ENCODE assay signal across 17 cellular contexts in genomic region chr22:40123387-40123786, GRCh38. TPM values are rescaled to one million over a fixed set of nuclear protein-coding genes. Genes with fewer than 3 reads are reported as not detected.
DNase-seq lines count a peak whose midpoint lies in the region; ATAC-seq and TF ChIP-seq lines count a peak whose summit lies in the region.
"Had no signal": no experiment of that assay in that cellular context is flagged by ENCODE, and none has a peak within 500 bp of the region (broad histone marks: within the 10 kb centered on the region; RNA-seq: fewer than 3 reads in every experiment).

No MANE protein-coding gene starts in this region.

- POLR2A ChIA-PET in A673 (lab: Charles Lee; ENCODE audit: low non-redundant PET): no interaction called here
- POLR2A ChIA-PET in CD8-positive, alpha-beta memory T cell (lab: Charles Lee): no interaction called here

- CTCF ChIA-PET in A673 (lab: Charles Lee): no interaction called here
- CTCF ChIA-PET in CD8-positive, alpha-beta memory T cell (lab: Charles Lee): interaction anchor here (0.7 to 1.4 kb wide), 3 partner anchors 18 to 590 kb away, joined by 3 read pairs; no protein-coding TSS in a partner anchor

- H3K27ac Mint-ChIP-seq in CD8-positive, alpha-beta memory T cell: peak overlapping the region in 5 of 8 donors; percentile 1 to 88 (median 24)

- TF ChIP-seq CTCF in A673 (conservative IDR thresholded peaks at IDR 0.05; ENCODE audit: low read depth, low read length) (no peak), cardiac fibroblast (IDR thresholded peaks at IDR 0.05; ENCODE audit: low read depth, low read length) (no peak)

- no peaks in the 10 kb centered on the region for H3K27me3 Mint-ChIP-seq in CD8-positive, alpha-beta memory T cell

- no peak for TF ChIP-seq POLR2A in erythroblast (IDR thresholded peaks at IDR 0.05; ENCODE audit: low read length)

- intact Hi-C loops in A673 (cut with micrococcal nuclease; ENCODE audit: unreplicated experiment): no loop called here

- H3K9me3 Mint-ChIP-seq in CD8-positive, alpha-beta memory T cell: no peaks in the 10 kb centered on the region

- H3K4me3 ChIP-seq in A673 (ENCODE audit: low read depth, low read length, poor library complexity, severe bottlenecking) (no peak overlapping the region), cardiac fibroblast (replicated peaks in 1 of 2; ENCODE audit: low read depth in 2 of 2, low read length in 2 of 2) (no peak overlapping the region), SJCRH30 (no peak overlapping the region)
- H3K4me3 ChIP-seq in CD8-positive, alpha-beta memory T cell (ENCODE audit: low read length): no peak overlapping the region
- H3K4me3 ChIP-seq: cardiac muscle cell, suprapubic skin had no signal

- no peak for ATAC-seq in HG03342 (IDR thresholded peaks at IDR 0.05; ENCODE audit: unreplicated experiment)

- H3K27ac ChIP-seq in A673 (ENCODE audit: low read depth, low read length, poor library complexity, severe bottlenecking) (no peak overlapping the region), SJCRH30 (no peak overlapping the region)
- H3K27ac ChIP-seq in CD8-positive, alpha-beta memory T cell (ENCODE audit: low read depth, low read length): no peak overlapping the region
- H3K27ac ChIP-seq: cardiac muscle cell, suprapubic skin had no signal

- H3K4me1 Mint-ChIP-seq in CD8-positive, alpha-beta memory T cell: peaks cover 31 to 58% (median 35%) of the 10 kb centered on the region in 3 donors

- no peaks in the 10 kb centered on the region for H3K4me1 ChIP-seq in A673 (ENCODE audit: insufficient read depth, low read length, poor library complexity, severe bottlenecking)
- peaks cover 4% of the 10 kb centered on the region for H3K4me1 ChIP-seq in CD8-positive, alpha-beta memory T cell (ENCODE audit: insufficient read depth, low read length)
- no peaks in the 10 kb centered on the region for H3K4me1 ChIP-seq in SJCRH30
- H3K4me1 ChIP-seq: suprapubic skin had no signal

- peaks cover 7 to 79% (median 16%) of the 10 kb centered on the region in 3 donors for H3K36me3 Mint-ChIP-seq in CD8-positive, alpha-beta memory T cell

- H3K9me3 ChIP-seq in A673 (ENCODE audit: low read depth, low read length, poor library complexity, severe bottlenecking): no peaks in the 10 kb centered on the region
- no peaks in the 10 kb centered on the region for H3K9me3 ChIP-seq in CD8-positive, alpha-beta memory T cell (ENCODE audit: low read length)
- no peaks in the 10 kb centered on the region for H3K9me3 ChIP-seq in SJCRH30 (replicated peaks)
- H3K9me3 ChIP-seq: suprapubic skin had no signal

- DNase-seq in A673 (ENCODE audit: low spot score) (peak; percentile 49), cardiac fibroblast (ENCODE audit: low read depth in 2 of 2) (peak; percentile 10 to 65), islet precursor cell (peak; percentile 75), SJCRH30 (no peak), erythroblast (lab: John Stamatoyannopoulos, UW) (no peak)
- DNase-seq in CD8-positive, alpha-beta memory T cell: no peak
- no peak for DNase-seq in stimulated activated naive CD4-positive, alpha-beta T cell treated with Interleukin-2 at 50 U/mL for 16 hours (lab: John Stamatoyannopoulos, UW)
- DNase-seq: GDM1; hypothalamus; KBM-7; NCI-H2029; SIG-M5; stimulated activated CD4-positive, alpha-beta T cell treated with anti-CD3 and anti-CD28 coated beads, Interleukin-4, amount 100 ng/mL, for 24 hours; T1000 had no signal

- no TSS peak for BruUV-seq in A673 (replicated peaks; lab: Mats Ljungman, UMichigan)

- H3K27me3 ChIP-seq in A673 (replicated peaks; ENCODE audit: insufficient read depth, low read depth, low read length, poor library complexity) (no peaks in the 10 kb centered on the region), SJCRH30 (no peaks in the 10 kb centered on the region)
- H3K27me3 ChIP-seq in CD8-positive, alpha-beta memory T cell (ENCODE audit: insufficient read depth, low read length, poor library complexity, severe bottlenecking): no peaks in the 10 kb centered on the region
- H3K27me3 ChIP-seq: cardiac muscle cell, suprapubic skin had no signal

- H3K36me3 ChIP-seq in A673 (ENCODE audit: insufficient read depth, low read length, poor library complexity, severe bottlenecking) (no peaks in the 10 kb centered on the region), SJCRH30 (no peaks in the 10 kb centered on the region)
- peaks cover 4% of the 10 kb centered on the region for H3K36me3 ChIP-seq in CD8-positive, alpha-beta memory T cell (ENCODE audit: insufficient read depth, low read length)

- H3K4me3 Mint-ChIP-seq in CD8-positive, alpha-beta memory T cell: no peak overlapping the region

RNA-seq across cellular contexts. Expression of gene TNRC6B, which starts 54.3 kb away (rescaled TPM):
- total RNA-seq in A673 (2021): 52.2 and 56.6 TPM in 2 replicates
- total RNA-seq in CD8-positive, alpha-beta memory T cell: 10 to 100 TPM; 32.8 to 37.8 TPM
- polyA plus RNA-seq in CD8-positive, alpha-beta memory T cell: 109 TPM
- total RNA-seq in SJCRH30 (2014; rRNA removed; shearing (Covaris generic)): 16.4 and 19.7 TPM in 2 replicates

Comparison
In these comparisons a context has a peak if more than half of its experiments do, and no peak if none do; other contexts are left out.
1. DNase-seq: peak in A673 (single experiment), cardiac fibroblast (2 of 2) and islet precursor cell (single experiment); none in CD8-positive, alpha-beta memory T cell (0 of 5), stimulated activated naive CD4-positive, alpha-beta T cell treated with Interleukin-2 at 50 U/mL for 16 hours (single experiment), SJCRH30 (0 of 2) and erythroblast (0 of 2).